ENCODE assay signal across 9 cellular contexts in genomic region chr1:20376880-20377494, GRCh38.
DNase-seq lines count a peak whose midpoint lies in the region; ATAC-seq and TF ChIP-seq lines count a peak whose summit lies in the region.
"Had no signal": no experiment of that assay in that cellular context is flagged by ENCODE, and none has a peak within 500 bp of the region (broad histone marks: within the 10 kb centered on the region; RNA-seq: fewer than 3 reads in every experiment).

No MANE protein-coding gene starts in this region.

- 14 to 25% (median 15%) methylated on average over 4 to 8 of the region's 8 CpGs for WGBS in stomach, 5 donors

- no peaks in the 10 kb centered on the region for H3K4me1 Mint-ChIP-seq in endothelial cell (ENCODE audit: unreplicated experiment)
- H3K4me1 Mint-ChIP-seq in naive thymus-derived CD4-positive, alpha-beta T cell: peaks cover 0 to 5% (median 0%) of the 10 kb centered on the region in 7 donors

- no peaks in the 10 kb centered on the region for H3K9me3 Mint-ChIP-seq in endothelial cell (ENCODE audit: unreplicated experiment)
- H3K9me3 Mint-ChIP-seq in naive thymus-derived CD4-positive, alpha-beta T cell: no peaks in the 10 kb centered on the region

- peak; percentile 81 for ATAC-seq in naive thymus-derived CD4-positive, alpha-beta T cell
- ATAC-seq in HG03439 (IDR thresholded peaks at IDR 0.05; ENCODE audit: unreplicated experiment): no peak

- no peaks in the 10 kb centered on the region for H3K4me1 ChIP-seq in naive thymus-derived CD4-positive, alpha-beta T cell (ENCODE audit: control insufficient read depth in 2 of 2, insufficient read depth in 2 of 2, low read length in 2 of 2)
- H3K4me1 ChIP-seq in stomach: no peaks in the 10 kb centered on the region

- intact Hi-C loops in naive thymus-derived CD4-positive, alpha-beta T cell (cut with micrococcal nuclease): loop anchor here (1.0 to 10.0 kb wide), 2 partner anchors 116 to 162 kb away; no protein-coding TSS in a partner anchor
- intact Hi-C loops in stomach (cut with DNase I; ENCODE audit: low total_unique reads): loop anchor here (5.0 kb wide), 1 partner anchor 115 kb away; no protein-coding TSS in a partner anchor

- H3K27me3 ChIP-seq in naive thymus-derived CD4-positive, alpha-beta T cell (ENCODE audit: control insufficient read depth in 2 of 2, insufficient read depth in 2 of 2, low read length in 2 of 2): no peaks in the 10 kb centered on the region
- peaks cover 0 to 92% (median 19%) of the 10 kb centered on the region in 3 donors for H3K27me3 ChIP-seq in stomach
- H3K27me3 ChIP-seq: BLaER1 had no signal

- no peak overlapping the region for H3K27ac ChIP-seq in naive thymus-derived CD4-positive, alpha-beta T cell (ENCODE audit: low read depth, low read length)
- H3K27ac ChIP-seq in stomach: no peak overlapping the region
- H3K27ac ChIP-seq: BLaER1 had no signal

- no peak overlapping the region for H3K27ac Mint-ChIP-seq in endothelial cell (ENCODE audit: unreplicated experiment)
- H3K27ac Mint-ChIP-seq in naive thymus-derived CD4-positive, alpha-beta T cell: no peak overlapping the region

- H3K27me3 Mint-ChIP-seq in endothelial cell (ENCODE audit: unreplicated experiment): peaks cover 10% of the 10 kb centered on the region
- H3K27me3 Mint-ChIP-seq in naive thymus-derived CD4-positive, alpha-beta T cell: peaks cover 15 to 42% (median 33%) of the 10 kb centered on the region in 5 donors

- peak; percentile 72 for TF ChIP-seq CTCF in endothelial cell (IDR thresholded peaks at IDR 0.05; ENCODE audit: unreplicated experiment)
- peak in 5 of 7 experiments; percentile 41 to 77 (median 69) for TF ChIP-seq CTCF in stomach (IDR thresholded peaks at IDR 0.05)

- peaks cover 5% of the 10 kb centered on the region for H3K36me3 Mint-ChIP-seq in endothelial cell (ENCODE audit: low read depth, unreplicated experiment)
- H3K36me3 Mint-ChIP-seq in naive thymus-derived CD4-positive, alpha-beta T cell: no peaks in the 10 kb centered on the region

- POLR2A ChIA-PET in naive thymus-derived CD4-positive, alpha-beta T cell (lab: Charles Lee): no interaction called here

- H3K9me3 ChIP-seq in naive thymus-derived CD4-positive, alpha-beta T cell (ENCODE audit: control insufficient read depth in 2 of 3, low read length in 3 of 3): no peaks in the 10 kb centered on the region
- H3K9me3 ChIP-seq in stomach: no peaks in the 10 kb centered on the region
- H3K9me3 ChIP-seq: BLaER1 had no signal

- no peak for TF ChIP-seq EP300 in stomach (IDR thresholded peaks at IDR 0.05)

- DNase-seq in NCI-H2029 treated with DMSO at 0.1 percent for 48 hours (lab: John Stamatoyannopoulos, UW) (peak; percentile 6), NCI-H2029 (lab: John Stamatoyannopoulos, UW) (no peak), NCI-H226 (peak; percentile 16), endothelial cell (ENCODE audit: low spot score) (peak; percentile 77), stomach (peak; percentile 37)
- DNase-seq in activated CD8-positive, alpha-beta memory T cell treated with anti-CD3 and anti-CD28 coated beads for 1 hour (ENCODE audit: extremely low read depth in 1 of 2, low read depth in 1 of 2): peak; percentile 2 to 30
- peak in 7 of 9 donors; percentile 14 to 65 (median 36) for DNase-seq in naive thymus-derived CD4-positive, alpha-beta T cell

- no peak overlapping the region for H3K4me3 ChIP-seq in naive thymus-derived CD4-positive, alpha-beta T cell (ENCODE audit: low read length)
- H3K4me3 ChIP-seq in stomach: no peak overlapping the region
- H3K4me3 ChIP-seq: BLaER1 had no signal

- no peak for TF ChIP-seq POLR2A in stomach (IDR thresholded peaks at IDR 0.05)

- no peak overlapping the region for H3K4me3 Mint-ChIP-seq in endothelial cell (ENCODE audit: unreplicated experiment)
- no peak overlapping the region for H3K4me3 Mint-ChIP-seq in naive thymus-derived CD4-positive, alpha-beta T cell

- no peaks in the 10 kb centered on the region for H3K36me3 ChIP-seq in naive thymus-derived CD4-positive, alpha-beta T cell (ENCODE audit: control insufficient read depth in 2 of 3, insufficient read depth in 3 of 3, low read length in 3 of 3)
- no peaks in the 10 kb centered on the region for H3K36me3 ChIP-seq in stomach
- H3K36me3 ChIP-seq: BLaER1 had no signal

- CTCF ChIA-PET in naive thymus-derived CD4-positive, alpha-beta T cell (lab: Charles Lee): interaction anchor here (0.9 kb wide), 1 partner anchor 116 kb away, joined by 3 read pairs; no protein-coding TSS in a partner anchor
